Comparison of ENCODE assay signal across 1 cellular context in the genomic region with DNA sequence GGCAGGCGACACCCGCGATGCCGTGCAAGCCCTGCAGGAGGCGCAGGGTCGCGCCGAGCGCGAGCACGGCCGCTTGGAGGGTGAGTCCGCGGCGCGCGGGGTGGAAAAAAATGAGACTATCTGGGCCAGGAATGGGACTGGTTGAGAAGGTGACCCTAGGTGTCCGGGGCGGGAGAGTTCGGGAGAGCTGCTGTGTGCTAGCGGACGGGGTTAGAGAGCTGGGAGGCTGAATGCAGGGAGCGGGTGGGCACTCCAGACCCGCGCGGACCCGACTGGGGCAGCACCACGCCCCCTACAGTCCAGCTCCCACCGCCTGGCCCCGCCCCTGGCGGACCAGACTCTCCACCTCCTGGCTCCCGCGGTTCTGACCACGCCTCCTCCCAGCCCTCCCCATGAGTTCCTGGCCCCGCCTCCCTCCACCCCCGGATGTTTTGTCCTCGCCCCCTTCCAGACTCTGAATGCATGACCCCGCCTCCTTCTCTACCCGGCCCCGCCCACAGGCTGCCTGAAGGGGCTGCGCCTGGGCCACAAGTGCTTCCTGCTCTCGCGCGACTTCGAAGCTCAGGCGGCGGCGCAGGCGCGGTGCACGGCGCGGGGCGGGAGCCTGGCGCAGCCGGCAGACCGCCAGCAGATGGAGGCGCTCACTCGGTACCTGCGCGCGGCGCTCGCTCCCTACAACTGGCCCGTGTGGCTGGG.
TF ChIP-seq lines count a peak whose summit lies in the region.

No MANE protein-coding gene starts in this region.

TF ChIP-seq in K562, 482 proteins besides CTCF, POLR2A, EP300 and RAD21 (continued from another document and continues in another):
- TF ChIP-seq, protein P1, sequence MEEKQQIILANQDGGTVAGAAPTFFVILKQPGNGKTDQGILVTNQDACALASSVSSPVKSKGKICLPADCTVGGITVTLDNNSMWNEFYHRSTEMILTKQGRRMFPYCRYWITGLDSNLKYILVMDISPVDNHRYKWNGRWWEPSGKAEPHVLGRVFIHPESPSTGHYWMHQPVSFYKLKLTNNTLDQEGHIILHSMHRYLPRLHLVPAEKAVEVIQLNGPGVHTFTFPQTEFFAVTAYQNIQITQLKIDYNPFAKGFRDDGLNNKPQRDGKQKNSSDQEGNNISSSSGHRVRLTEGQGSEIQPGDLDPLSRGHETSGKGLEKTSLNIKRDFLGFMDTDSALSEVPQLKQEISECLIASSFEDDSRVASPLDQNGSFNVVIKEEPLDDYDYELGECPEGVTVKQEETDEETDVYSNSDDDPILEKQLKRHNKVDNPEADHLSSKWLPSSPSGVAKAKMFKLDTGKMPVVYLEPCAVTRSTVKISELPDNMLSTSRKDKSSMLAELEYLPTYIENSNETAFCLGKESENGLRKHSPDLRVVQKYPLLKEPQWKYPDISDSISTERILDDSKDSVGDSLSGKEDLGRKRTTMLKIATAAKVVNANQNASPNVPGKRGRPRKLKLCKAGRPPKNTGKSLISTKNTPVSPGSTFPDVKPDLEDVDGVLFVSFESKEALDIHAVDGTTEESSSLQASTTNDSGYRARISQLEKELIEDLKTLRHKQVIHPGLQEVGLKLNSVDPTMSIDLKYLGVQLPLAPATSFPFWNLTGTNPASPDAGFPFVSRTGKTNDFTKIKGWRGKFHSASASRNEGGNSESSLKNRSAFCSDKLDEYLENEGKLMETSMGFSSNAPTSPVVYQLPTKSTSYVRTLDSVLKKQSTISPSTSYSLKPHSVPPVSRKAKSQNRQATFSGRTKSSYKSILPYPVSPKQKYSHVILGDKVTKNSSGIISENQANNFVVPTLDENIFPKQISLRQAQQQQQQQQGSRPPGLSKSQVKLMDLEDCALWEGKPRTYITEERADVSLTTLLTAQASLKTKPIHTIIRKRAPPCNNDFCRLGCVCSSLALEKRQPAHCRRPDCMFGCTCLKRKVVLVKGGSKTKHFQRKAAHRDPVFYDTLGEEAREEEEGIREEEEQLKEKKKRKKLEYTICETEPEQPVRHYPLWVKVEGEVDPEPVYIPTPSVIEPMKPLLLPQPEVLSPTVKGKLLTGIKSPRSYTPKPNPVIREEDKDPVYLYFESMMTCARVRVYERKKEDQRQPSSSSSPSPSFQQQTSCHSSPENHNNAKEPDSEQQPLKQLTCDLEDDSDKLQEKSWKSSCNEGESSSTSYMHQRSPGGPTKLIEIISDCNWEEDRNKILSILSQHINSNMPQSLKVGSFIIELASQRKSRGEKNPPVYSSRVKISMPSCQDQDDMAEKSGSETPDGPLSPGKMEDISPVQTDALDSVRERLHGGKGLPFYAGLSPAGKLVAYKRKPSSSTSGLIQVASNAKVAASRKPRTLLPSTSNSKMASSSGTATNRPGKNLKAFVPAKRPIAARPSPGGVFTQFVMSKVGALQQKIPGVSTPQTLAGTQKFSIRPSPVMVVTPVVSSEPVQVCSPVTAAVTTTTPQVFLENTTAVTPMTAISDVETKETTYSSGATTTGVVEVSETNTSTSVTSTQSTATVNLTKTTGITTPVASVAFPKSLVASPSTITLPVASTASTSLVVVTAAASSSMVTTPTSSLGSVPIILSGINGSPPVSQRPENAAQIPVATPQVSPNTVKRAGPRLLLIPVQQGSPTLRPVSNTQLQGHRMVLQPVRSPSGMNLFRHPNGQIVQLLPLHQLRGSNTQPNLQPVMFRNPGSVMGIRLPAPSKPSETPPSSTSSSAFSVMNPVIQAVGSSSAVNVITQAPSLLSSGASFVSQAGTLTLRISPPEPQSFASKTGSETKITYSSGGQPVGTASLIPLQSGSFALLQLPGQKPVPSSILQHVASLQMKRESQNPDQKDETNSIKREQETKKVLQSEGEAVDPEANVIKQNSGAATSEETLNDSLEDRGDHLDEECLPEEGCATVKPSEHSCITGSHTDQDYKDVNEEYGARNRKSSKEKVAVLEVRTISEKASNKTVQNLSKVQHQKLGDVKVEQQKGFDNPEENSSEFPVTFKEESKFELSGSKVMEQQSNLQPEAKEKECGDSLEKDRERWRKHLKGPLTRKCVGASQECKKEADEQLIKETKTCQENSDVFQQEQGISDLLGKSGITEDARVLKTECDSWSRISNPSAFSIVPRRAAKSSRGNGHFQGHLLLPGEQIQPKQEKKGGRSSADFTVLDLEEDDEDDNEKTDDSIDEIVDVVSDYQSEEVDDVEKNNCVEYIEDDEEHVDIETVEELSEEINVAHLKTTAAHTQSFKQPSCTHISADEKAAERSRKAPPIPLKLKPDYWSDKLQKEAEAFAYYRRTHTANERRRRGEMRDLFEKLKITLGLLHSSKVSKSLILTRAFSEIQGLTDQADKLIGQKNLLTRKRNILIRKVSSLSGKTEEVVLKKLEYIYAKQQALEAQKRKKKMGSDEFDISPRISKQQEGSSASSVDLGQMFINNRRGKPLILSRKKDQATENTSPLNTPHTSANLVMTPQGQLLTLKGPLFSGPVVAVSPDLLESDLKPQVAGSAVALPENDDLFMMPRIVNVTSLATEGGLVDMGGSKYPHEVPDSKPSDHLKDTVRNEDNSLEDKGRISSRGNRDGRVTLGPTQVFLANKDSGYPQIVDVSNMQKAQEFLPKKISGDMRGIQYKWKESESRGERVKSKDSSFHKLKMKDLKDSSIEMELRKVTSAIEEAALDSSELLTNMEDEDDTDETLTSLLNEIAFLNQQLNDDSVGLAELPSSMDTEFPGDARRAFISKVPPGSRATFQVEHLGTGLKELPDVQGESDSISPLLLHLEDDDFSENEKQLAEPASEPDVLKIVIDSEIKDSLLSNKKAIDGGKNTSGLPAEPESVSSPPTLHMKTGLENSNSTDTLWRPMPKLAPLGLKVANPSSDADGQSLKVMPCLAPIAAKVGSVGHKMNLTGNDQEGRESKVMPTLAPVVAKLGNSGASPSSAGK (IDR thresholded peaks at IDR 0.05), result no peak
- TF ChIP-seq ZNF140 (CRISPR knock-in tag; IDR thresholded peaks at IDR 0.05), result no peak
- TF ChIP-seq CBFB (CRISPR knock-in tag; IDR thresholded peaks at IDR 0.05), result peak; percentile 51; the same call in 1 of the 2 replicates
- TF ChIP-seq, protein P2, sequence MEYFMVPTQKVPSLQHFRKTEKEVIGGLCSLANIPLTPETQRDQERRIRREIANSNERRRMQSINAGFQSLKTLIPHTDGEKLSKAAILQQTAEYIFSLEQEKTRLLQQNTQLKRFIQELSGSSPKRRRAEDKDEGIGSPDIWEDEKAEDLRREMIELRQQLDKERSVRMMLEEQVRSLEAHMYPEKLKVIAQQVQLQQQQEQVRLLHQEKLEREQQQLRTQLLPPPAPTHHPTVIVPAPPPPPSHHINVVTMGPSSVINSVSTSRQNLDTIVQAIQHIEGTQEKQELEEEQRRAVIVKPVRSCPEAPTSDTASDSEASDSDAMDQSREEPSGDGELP (CRISPR knock-in tag; IDR thresholded peaks at IDR 0.05; ENCODE audit: borderline replicate concordance), result peak; percentile 40; the same call in 1 of the 2 replicates
- no peak for TF ChIP-seq ELF4 (CRISPR knock-in tag; IDR thresholded peaks at IDR 0.05)
- TF ChIP-seq CBFA2T2 (conservative IDR thresholded peaks at IDR 0.05), result no peak; the same call in 1 of the 2 replicates
- TF ChIP-seq, protein P3, sequence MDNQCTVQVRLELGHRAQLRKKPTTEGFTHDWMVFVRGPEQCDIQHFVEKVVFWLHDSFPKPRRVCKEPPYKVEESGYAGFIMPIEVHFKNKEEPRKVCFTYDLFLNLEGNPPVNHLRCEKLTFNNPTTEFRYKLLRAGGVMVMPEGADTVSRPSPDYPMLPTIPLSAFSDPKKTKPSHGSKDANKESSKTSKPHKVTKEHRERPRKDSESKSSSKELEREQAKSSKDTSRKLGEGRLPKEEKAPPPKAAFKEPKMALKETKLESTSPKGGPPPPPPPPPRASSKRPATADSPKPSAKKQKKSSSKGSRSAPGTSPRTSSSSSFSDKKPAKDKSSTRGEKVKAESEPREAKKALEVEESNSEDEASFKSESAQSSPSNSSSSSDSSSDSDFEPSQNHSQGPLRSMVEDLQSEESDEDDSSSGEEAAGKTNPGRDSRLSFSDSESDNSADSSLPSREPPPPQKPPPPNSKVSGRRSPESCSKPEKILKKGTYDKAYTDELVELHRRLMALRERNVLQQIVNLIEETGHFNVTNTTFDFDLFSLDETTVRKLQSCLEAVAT (IDR thresholded peaks at IDR 0.05), result peak; percentile 51 to 75; a peak in 2 of 4 replicates
- no peak for TF ChIP-seq SNIP1 (IDR thresholded peaks at IDR 0.05; ENCODE audit: low read depth)
- TF ChIP-seq, protein P4, sequence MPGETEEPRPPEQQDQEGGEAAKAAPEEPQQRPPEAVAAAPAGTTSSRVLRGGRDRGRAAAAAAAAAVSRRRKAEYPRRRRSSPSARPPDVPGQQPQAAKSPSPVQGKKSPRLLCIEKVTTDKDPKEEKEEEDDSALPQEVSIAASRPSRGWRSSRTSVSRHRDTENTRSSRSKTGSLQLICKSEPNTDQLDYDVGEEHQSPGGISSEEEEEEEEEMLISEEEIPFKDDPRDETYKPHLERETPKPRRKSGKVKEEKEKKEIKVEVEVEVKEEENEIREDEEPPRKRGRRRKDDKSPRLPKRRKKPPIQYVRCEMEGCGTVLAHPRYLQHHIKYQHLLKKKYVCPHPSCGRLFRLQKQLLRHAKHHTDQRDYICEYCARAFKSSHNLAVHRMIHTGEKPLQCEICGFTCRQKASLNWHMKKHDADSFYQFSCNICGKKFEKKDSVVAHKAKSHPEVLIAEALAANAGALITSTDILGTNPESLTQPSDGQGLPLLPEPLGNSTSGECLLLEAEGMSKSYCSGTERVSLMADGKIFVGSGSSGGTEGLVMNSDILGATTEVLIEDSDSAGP (CRISPR knock-in tag; IDR thresholded peaks at IDR 0.05), result peak; percentile 48; the same call in 1 of the 2 replicates
- TF ChIP-seq, protein P5, sequence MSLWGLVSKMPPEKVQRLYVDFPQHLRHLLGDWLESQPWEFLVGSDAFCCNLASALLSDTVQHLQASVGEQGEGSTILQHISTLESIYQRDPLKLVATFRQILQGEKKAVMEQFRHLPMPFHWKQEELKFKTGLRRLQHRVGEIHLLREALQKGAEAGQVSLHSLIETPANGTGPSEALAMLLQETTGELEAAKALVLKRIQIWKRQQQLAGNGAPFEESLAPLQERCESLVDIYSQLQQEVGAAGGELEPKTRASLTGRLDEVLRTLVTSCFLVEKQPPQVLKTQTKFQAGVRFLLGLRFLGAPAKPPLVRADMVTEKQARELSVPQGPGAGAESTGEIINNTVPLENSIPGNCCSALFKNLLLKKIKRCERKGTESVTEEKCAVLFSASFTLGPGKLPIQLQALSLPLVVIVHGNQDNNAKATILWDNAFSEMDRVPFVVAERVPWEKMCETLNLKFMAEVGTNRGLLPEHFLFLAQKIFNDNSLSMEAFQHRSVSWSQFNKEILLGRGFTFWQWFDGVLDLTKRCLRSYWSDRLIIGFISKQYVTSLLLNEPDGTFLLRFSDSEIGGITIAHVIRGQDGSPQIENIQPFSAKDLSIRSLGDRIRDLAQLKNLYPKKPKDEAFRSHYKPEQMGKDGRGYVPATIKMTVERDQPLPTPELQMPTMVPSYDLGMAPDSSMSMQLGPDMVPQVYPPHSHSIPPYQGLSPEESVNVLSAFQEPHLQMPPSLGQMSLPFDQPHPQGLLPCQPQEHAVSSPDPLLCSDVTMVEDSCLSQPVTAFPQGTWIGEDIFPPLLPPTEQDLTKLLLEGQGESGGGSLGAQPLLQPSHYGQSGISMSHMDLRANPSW (CRISPR knock-in tag; IDR thresholded peaks at IDR 0.05), result no peak
- no peak for TF ChIP-seq HMG20B (CRISPR knock-in tag; IDR thresholded peaks at IDR 0.05)
- TF ChIP-seq, protein P6, sequence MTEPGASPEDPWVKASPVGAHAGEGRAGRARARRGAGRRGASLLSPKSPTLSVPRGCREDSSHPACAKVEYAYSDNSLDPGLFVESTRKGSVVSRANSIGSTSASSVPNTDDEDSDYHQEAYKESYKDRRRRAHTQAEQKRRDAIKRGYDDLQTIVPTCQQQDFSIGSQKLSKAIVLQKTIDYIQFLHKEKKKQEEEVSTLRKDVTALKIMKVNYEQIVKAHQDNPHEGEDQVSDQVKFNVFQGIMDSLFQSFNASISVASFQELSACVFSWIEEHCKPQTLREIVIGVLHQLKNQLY (CRISPR knock-in tag; conservative IDR thresholded peaks at IDR 0.05), result 0 out of 4 replicates have a peak, but pooled peaks of 1 of the 2 experiments have one; percentile 43
- 0 out of 2 replicates have a peak, but pooled peaks have one; percentile 4 for TF ChIP-seq JUN (IDR thresholded peaks at IDR 0.05; ENCODE audit: borderline replicate concordance, low read depth, low read length)
- no peak for TF ChIP-seq JUN (CRISPR knock-in tag; IDR thresholded peaks at IDR 0.05; ENCODE audit: borderline replicate concordance)
- TF ChIP-seq, protein P7, sequence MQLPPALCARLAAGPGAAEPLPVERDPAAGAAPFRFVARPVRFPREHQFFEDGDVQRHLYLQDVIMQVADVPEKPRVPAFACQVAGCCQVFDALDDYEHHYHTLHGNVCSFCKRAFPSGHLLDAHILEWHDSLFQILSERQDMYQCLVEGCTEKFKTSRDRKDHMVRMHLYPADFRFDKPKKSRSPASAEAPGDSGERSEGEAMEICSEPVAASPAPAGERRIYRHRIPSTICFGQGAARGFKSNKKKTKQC (CRISPR knock-in tag; IDR thresholded peaks at IDR 0.05), result no peak
- TF ChIP-seq, protein P8, sequence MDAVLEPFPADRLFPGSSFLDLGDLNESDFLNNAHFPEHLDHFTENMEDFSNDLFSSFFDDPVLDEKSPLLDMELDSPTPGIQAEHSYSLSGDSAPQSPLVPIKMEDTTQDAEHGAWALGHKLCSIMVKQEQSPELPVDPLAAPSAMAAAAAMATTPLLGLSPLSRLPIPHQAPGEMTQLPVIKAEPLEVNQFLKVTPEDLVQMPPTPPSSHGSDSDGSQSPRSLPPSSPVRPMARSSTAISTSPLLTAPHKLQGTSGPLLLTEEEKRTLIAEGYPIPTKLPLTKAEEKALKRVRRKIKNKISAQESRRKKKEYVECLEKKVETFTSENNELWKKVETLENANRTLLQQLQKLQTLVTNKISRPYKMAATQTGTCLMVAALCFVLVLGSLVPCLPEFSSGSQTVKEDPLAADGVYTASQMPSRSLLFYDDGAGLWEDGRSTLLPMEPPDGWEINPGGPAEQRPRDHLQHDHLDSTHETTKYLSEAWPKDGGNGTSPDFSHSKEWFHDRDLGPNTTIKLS (IDR thresholded peaks at IDR 0.05; ENCODE audit: borderline replicate concordance, low read depth), result peak; percentile 79; the same call in 1 of the 2 replicates
- peak; percentile 75 for TF ChIP-seq NFIC (IDR thresholded peaks at IDR 0.05)
